In genomic region chr2:36433311-36434217, GRCh38 we compare ENCODE assay signal across 9 cellular contexts.
DNase-seq lines count a peak whose midpoint lies in the region; TF ChIP-seq lines count a peak whose summit lies in the region.
"Had no signal": no experiment of that assay in that cellular context is flagged by ENCODE, and none has a peak within 500 bp of the region (broad histone marks: within the 10 kb centered on the region; RNA-seq: fewer than 3 reads in every experiment).

No MANE protein-coding gene starts in this region.

- no peaks in the 10 kb centered on the region for H3K36me3 ChIP-seq in right atrium auricular region

- peak overlapping the region; percentile 37 to 55 for H3K27ac ChIP-seq in right atrium auricular region

- peaks cover 0 to 19% of the 10 kb centered on the region in 2 donors for H3K4me1 ChIP-seq in right atrium auricular region

- intact Hi-C loops in Calu3 (cut with micrococcal nuclease; ENCODE audit: unreplicated experiment), result no loop called here

- no peaks in the 10 kb centered on the region for H3K36me3 Mint-ChIP-seq in Calu3 (ENCODE audit: insufficient read depth, unreplicated experiment)

- H3K9me3 ChIP-seq in right atrium auricular region, result no peaks in the 10 kb centered on the region

- no peak overlapping the region for H3K4me3 ChIP-seq in right atrium auricular region

- H3K27ac Mint-ChIP-seq in Calu3 (ENCODE audit: unreplicated experiment), result no peak overlapping the region
- H3K27ac Mint-ChIP-seq: stimulated activated naive CD8-positive, alpha-beta T cell treated with anti-CD3 and anti-CD28 coated beads, Interleukin-15, Interleukin-2, amounts not matched to agents 100 ng/mL and 50 ng/mL, for 24 hours had no signal

- CTCF ChIA-PET in Calu3 (lab: Charles Lee), result interaction anchor here (1.5 kb wide), 1 partner anchor 26 kb away, joined by 3 read pairs; no protein-coding TSS in a partner anchor

- no peaks in the 10 kb centered on the region for H3K27me3 Mint-ChIP-seq in Calu3 (ENCODE audit: unreplicated experiment)
- H3K27me3 Mint-ChIP-seq: stimulated activated naive CD8-positive, alpha-beta T cell treated with anti-CD3 and anti-CD28 coated beads, Interleukin-15, Interleukin-2, amounts not matched to agents 100 ng/mL and 50 ng/mL, for 24 hours had no signal

- DNase-seq in HuH-7.5 (ENCODE audit: low spot score) (peak; percentile 20), amniotic stem cell (lab: John Stamatoyannopoulos, UW) (peak; percentile 49), right atrium auricular region (ENCODE audit: low spot score) (no peak), stromal cell of bone marrow (ENCODE audit: low read depth) (peak; percentile 45), NOMO-1 treated with dmso at 0.1 percent for 144 hours (lab: John Stamatoyannopoulos, UW; ENCODE audit: unreplicated experiment) (no peak), Calu3 (no peak), T1000 (lab: John Stamatoyannopoulos, UW) (no peak)
- no peak for DNase-seq in stimulated activated CD4-positive, alpha-beta T cell treated with anti-CD3 and anti-CD28 coated beads, Interleukin-4, amount 100 ng/mL, for 1 hour

- no peaks in the 10 kb centered on the region for H3K27me3 ChIP-seq in right atrium auricular region

- H3K9me3 Mint-ChIP-seq in Calu3 (ENCODE audit: low read depth, unreplicated experiment), result no peaks in the 10 kb centered on the region
- H3K9me3 Mint-ChIP-seq: stimulated activated naive CD8-positive, alpha-beta T cell treated with anti-CD3 and anti-CD28 coated beads, Interleukin-15, Interleukin-2, amounts not matched to agents 100 ng/mL and 50 ng/mL, for 24 hours had no signal

- BruUV-seq in Calu3 (replicated peaks; lab: Mats Ljungman, UMichigan), result no TSS peak

- peaks cover 18% of the 10 kb centered on the region for H3K4me1 Mint-ChIP-seq in Calu3 (ENCODE audit: low read depth, unreplicated experiment)

- H3K4me3 Mint-ChIP-seq in Calu3 (ENCODE audit: low read depth, unreplicated experiment), result no peak overlapping the region
- H3K4me3 Mint-ChIP-seq: stimulated activated naive CD8-positive, alpha-beta T cell treated with anti-CD3 and anti-CD28 coated beads, Interleukin-15, Interleukin-2, amounts not matched to agents 100 ng/mL and 50 ng/mL, for 24 hours had no signal

- no peak for TF ChIP-seq CTCF in right atrium auricular region (IDR thresholded peaks at IDR 0.05)
- no peak for TF ChIP-seq CTCF in Calu3 (IDR thresholded peaks at IDR 0.05; ENCODE audit: unreplicated experiment)

Comparison
In these comparisons a context has a peak if more than half of its experiments do, and no peak if none do; other contexts are left out.
1. DNase-seq: peak in HuH-7.5 (single experiment), amniotic stem cell (single experiment) and stromal cell of bone marrow (single experiment); none in right atrium auricular region (single experiment), NOMO-1 treated with dmso at 0.1 percent for 144 hours (single experiment), Calu3 (single experiment), stimulated activated CD4-positive, alpha-beta T cell treated with anti-CD3 and anti-CD28 coated beads, Interleukin-4, amount 100 ng/mL, for 1 hour (single experiment) and T1000 (single experiment).